ENCODE assay signal across 1 cellular context in the genomic region with DNA sequence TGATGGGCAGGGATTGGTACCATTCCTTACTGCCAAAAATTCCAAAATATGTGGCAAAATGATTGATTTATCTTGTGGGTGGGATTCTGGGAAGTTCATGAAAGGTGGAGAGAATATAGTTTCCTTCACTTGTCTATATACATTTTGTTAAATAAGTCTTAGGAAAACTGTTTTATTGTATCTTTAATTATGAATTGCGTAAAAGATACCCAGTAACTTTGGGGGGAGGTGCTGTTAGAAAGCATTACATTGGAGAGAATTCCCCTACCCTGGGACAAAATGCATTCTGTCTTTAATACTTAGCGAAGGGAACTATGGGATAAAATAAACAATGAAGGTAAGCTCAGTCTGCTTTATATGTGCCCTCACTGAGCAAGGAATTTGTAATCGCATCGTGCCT.
TF ChIP-seq lines count a peak whose summit lies in the region.

No MANE protein-coding gene starts in this region.

TF ChIP-seq in HepG2, 621 proteins besides CTCF, POLR2A, EP300 and RAD21:
- TF ChIP-seq ZMYM2 (CRISPR knock-in tag; IDR thresholded peaks at IDR 0.05) (no peak), ARHGAP35 (CRISPR knock-in tag; IDR thresholded peaks at IDR 0.05; ENCODE audit: borderline replicate concordance) (no peak), SOX5 (CRISPR knock-in tag; IDR thresholded peaks at IDR 0.05; ENCODE audit: borderline replicate concordance) (no peak), JARID2 (CRISPR knock-in tag; IDR thresholded peaks at IDR 0.05; ENCODE audit: insufficient replicate concordance) (no peak), POGZ (CRISPR knock-in tag; IDR thresholded peaks at IDR 0.05) (no peak)
- TF ChIP-seq, protein P1, sequence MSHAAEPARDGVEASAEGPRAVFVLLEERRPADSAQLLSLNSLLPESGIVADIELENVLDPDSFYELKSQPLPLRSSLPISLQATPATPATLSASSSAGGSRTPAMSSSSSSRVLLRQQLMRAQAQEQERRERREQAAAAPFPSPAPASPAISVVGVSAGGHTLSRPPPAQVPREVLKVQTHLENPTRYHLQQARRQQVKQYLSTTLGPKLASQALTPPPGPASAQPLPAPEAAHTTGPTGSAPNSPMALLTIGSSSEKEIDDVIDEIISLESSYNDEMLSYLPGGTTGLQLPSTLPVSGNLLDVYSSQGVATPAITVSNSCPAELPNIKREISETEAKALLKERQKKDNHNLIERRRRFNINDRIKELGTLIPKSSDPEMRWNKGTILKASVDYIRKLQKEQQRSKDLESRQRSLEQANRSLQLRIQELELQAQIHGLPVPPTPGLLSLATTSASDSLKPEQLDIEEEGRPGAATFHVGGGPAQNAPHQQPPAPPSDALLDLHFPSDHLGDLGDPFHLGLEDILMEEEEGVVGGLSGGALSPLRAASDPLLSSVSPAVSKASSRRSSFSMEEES (CRISPR knock-in tag; IDR thresholded peaks at IDR 0.05): no peak
- TF ChIP-seq, protein P2, sequence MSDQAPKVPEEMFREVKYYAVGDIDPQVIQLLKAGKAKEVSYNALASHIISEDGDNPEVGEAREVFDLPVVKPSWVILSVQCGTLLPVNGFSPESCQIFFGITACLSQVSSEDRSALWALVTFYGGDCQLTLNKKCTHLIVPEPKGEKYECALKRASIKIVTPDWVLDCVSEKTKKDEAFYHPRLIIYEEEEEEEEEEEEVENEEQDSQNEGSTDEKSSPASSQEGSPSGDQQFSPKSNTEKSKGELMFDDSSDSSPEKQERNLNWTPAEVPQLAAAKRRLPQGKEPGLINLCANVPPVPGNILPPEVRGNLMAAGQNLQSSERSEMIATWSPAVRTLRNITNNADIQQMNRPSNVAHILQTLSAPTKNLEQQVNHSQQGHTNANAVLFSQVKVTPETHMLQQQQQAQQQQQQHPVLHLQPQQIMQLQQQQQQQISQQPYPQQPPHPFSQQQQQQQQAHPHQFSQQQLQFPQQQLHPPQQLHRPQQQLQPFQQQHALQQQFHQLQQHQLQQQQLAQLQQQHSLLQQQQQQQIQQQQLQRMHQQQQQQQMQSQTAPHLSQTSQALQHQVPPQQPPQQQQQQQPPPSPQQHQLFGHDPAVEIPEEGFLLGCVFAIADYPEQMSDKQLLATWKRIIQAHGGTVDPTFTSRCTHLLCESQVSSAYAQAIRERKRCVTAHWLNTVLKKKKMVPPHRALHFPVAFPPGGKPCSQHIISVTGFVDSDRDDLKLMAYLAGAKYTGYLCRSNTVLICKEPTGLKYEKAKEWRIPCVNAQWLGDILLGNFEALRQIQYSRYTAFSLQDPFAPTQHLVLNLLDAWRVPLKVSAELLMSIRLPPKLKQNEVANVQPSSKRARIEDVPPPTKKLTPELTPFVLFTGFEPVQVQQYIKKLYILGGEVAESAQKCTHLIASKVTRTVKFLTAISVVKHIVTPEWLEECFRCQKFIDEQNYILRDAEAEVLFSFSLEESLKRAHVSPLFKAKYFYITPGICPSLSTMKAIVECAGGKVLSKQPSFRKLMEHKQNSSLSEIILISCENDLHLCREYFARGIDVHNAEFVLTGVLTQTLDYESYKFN (CRISPR knock-in tag; conservative IDR thresholded peaks at IDR 0.05): no peak
- TF ChIP-seq, protein P3, sequence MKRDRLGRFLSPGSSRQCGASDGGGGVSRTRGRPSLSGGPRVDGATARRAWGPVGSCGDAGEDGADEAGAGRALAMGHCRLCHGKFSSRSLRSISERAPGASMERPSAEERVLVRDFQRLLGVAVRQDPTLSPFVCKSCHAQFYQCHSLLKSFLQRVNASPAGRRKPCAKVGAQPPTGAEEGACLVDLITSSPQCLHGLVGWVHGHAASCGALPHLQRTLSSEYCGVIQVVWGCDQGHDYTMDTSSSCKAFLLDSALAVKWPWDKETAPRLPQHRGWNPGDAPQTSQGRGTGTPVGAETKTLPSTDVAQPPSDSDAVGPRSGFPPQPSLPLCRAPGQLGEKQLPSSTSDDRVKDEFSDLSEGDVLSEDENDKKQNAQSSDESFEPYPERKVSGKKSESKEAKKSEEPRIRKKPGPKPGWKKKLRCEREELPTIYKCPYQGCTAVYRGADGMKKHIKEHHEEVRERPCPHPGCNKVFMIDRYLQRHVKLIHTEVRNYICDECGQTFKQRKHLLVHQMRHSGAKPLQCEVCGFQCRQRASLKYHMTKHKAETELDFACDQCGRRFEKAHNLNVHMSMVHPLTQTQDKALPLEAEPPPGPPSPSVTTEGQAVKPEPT (CRISPR knock-in tag; IDR thresholded peaks at IDR 0.05; ENCODE audit: low read depth): no peak
- TF ChIP-seq, protein P4, sequence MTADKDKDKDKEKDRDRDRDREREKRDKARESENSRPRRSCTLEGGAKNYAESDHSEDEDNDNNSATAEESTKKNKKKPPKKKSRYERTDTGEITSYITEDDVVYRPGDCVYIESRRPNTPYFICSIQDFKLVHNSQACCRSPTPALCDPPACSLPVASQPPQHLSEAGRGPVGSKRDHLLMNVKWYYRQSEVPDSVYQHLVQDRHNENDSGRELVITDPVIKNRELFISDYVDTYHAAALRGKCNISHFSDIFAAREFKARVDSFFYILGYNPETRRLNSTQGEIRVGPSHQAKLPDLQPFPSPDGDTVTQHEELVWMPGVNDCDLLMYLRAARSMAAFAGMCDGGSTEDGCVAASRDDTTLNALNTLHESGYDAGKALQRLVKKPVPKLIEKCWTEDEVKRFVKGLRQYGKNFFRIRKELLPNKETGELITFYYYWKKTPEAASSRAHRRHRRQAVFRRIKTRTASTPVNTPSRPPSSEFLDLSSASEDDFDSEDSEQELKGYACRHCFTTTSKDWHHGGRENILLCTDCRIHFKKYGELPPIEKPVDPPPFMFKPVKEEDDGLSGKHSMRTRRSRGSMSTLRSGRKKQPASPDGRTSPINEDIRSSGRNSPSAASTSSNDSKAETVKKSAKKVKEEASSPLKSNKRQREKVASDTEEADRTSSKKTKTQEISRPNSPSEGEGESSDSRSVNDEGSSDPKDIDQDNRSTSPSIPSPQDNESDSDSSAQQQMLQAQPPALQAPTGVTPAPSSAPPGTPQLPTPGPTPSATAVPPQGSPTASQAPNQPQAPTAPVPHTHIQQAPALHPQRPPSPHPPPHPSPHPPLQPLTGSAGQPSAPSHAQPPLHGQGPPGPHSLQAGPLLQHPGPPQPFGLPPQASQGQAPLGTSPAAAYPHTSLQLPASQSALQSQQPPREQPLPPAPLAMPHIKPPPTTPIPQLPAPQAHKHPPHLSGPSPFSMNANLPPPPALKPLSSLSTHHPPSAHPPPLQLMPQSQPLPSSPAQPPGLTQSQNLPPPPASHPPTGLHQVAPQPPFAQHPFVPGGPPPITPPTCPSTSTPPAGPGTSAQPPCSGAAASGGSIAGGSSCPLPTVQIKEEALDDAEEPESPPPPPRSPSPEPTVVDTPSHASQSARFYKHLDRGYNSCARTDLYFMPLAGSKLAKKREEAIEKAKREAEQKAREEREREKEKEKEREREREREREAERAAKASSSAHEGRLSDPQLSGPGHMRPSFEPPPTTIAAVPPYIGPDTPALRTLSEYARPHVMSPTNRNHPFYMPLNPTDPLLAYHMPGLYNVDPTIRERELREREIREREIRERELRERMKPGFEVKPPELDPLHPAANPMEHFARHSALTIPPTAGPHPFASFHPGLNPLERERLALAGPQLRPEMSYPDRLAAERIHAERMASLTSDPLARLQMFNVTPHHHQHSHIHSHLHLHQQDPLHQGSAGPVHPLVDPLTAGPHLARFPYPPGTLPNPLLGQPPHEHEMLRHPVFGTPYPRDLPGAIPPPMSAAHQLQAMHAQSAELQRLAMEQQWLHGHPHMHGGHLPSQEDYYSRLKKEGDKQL (CRISPR knock-in tag; IDR thresholded peaks at IDR 0.05; ENCODE audit: low read depth): no peak
